1 cellular context compared by ENCODE assay signal in the genomic region with DNA sequence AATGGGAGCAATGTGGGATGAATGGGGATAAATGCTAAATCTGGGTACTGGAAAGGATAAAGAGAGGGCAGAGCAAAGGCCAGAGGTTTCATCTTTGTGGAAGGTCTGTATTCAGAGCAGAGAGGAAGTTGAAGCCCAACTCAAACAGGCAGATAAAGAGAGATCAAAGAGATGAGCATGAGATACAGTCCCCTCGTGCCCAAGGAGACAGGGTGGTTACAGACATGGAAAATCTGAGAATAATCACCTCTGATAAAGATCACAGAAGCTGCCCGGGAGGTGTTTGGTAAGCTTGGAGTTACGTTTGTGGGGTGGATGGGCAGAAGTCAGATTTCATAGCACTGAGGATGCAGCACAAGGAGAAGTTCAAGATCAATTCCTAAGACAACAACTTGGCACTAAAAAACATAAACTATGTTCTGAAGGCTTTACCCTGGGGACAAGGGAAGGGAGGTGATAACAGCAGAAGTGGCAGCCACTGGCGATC.
TF ChIP-seq lines count a peak whose summit lies in the region.

No MANE protein-coding gene starts in this region.

TF ChIP-seq in K562, 482 proteins besides CTCF, POLR2A, EP300 and RAD21:
- TF ChIP-seq SIRT6 (IDR thresholded peaks at IDR 0.05; ENCODE audit: low read depth, low read length), result no peak
- no peak for TF ChIP-seq MAFG (tag; conservative IDR thresholded peaks at IDR 0.05)
- TF ChIP-seq SMAD2 (IDR thresholded peaks at IDR 0.05; ENCODE audit: low read depth, low read length), result no peak
- TF ChIP-seq NR3C1 (CRISPR knock-in tag; IDR thresholded peaks at IDR 0.05), result no peak
- no peak for TF ChIP-seq CBX3 (IDR thresholded peaks at IDR 0.05; ENCODE audit: borderline replicate concordance in 1 of 2, low read length in 2 of 2)
- no peak for TF ChIP-seq MAFK (IDR thresholded peaks at IDR 0.05; ENCODE audit: low read length)
- no peak for TF ChIP-seq ZNF143 (CRISPR knock-in tag; IDR thresholded peaks at IDR 0.05)
- peak; percentile 25; the same call in 1 of the 2 replicates for TF ChIP-seq BACH1 (tag; IDR thresholded peaks at IDR 0.05)
- no peak for TF ChIP-seq ZNF444 (CRISPR knock-in tag; IDR thresholded peaks at IDR 0.05)
- TF ChIP-seq ZNF3 (CRISPR knock-in tag; IDR thresholded peaks at IDR 0.05), result no peak
- TF ChIP-seq CTBP1 (IDR thresholded peaks at IDR 0.05; ENCODE audit: borderline replicate concordance), result peak; percentile 72
- TF ChIP-seq ZNF436 (CRISPR knock-in tag; IDR thresholded peaks at IDR 0.05), result no peak
- TF ChIP-seq ELF4 (CRISPR knock-in tag; IDR thresholded peaks at IDR 0.05), result no peak
- no peak for TF ChIP-seq MEF2A (IDR thresholded peaks at IDR 0.05; ENCODE audit: control insufficient read depth, low read depth, low read length)
- no peak for TF ChIP-seq ZNF354B (CRISPR knock-in tag; IDR thresholded peaks at IDR 0.05)
- no peak for TF ChIP-seq ASH1L (IDR thresholded peaks at IDR 0.05; ENCODE audit: borderline replicate concordance, low read depth, partially characterized antibody)
- TF ChIP-seq PKNOX1 (IDR thresholded peaks at IDR 0.05), result no peak
- 0 out of 4 replicates have a peak, but pooled peaks of 1 of the 2 experiments have one; percentile 21 for TF ChIP-seq KDM1A (IDR thresholded peaks at IDR 0.05)
- 0 out of 2 replicates have a peak, but pooled peaks have one; percentile 45 for TF ChIP-seq SMARCC2 (IDR thresholded peaks at IDR 0.05; ENCODE audit: low read depth)
- TF ChIP-seq ZNF830 (CRISPR knock-in tag; IDR thresholded peaks at IDR 0.05), result no peak
- no peak for TF ChIP-seq PHF8 (IDR thresholded peaks at IDR 0.05; ENCODE audit: borderline replicate concordance, low read length)
- no peak for TF ChIP-seq TARDBP (IDR thresholded peaks at IDR 0.05)
- TF ChIP-seq, protein P1, sequence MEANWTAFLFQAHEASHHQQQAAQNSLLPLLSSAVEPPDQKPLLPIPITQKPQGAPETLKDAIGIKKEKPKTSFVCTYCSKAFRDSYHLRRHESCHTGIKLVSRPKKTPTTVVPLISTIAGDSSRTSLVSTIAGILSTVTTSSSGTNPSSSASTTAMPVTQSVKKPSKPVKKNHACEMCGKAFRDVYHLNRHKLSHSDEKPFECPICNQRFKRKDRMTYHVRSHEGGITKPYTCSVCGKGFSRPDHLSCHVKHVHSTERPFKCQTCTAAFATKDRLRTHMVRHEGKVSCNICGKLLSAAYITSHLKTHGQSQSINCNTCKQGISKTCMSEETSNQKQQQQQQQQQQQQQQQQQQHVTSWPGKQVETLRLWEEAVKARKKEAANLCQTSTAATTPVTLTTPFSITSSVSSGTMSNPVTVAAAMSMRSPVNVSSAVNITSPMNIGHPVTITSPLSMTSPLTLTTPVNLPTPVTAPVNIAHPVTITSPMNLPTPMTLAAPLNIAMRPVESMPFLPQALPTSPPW (CRISPR knock-in tag; IDR thresholded peaks at IDR 0.05), result no peak
- TF ChIP-seq ZBTB17 (CRISPR knock-in tag; IDR thresholded peaks at IDR 0.05), result 0 out of 2 replicates have a peak, but pooled peaks have one; percentile 13
- no peak for TF ChIP-seq CBFB (CRISPR knock-in tag; IDR thresholded peaks at IDR 0.05)
- TF ChIP-seq NR2C2 (CRISPR knock-in tag; IDR thresholded peaks at IDR 0.05), result no peak
- TF ChIP-seq NR2C2 (tag; IDR thresholded peaks at IDR 0.05), result 0 out of 2 replicates have a peak, but pooled peaks have one; percentile 31
- no peak for TF ChIP-seq PHB2 (IDR thresholded peaks at IDR 0.05; ENCODE audit: low read depth)
- TF ChIP-seq, protein P2, sequence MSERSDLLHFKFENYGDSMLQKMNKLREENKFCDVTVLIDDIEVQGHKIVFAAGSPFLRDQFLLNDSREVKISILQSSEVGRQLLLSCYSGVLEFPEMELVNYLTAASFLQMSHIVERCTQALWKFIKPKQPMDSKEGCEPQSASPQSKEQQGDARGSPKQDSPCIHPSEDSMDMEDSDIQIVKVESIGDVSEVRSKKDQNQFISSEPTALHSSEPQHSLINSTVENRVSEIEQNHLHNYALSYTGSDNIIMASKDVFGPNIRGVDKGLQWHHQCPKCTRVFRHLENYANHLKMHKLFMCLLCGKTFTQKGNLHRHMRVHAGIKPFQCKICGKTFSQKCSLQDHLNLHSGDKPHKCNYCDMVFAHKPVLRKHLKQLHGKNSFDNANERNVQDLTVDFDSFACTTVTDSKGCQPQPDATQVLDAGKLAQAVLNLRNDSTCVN (CRISPR knock-in tag; IDR thresholded peaks at IDR 0.05), result peak; percentile 52; the same call in 1 of the 2 replicates
- TF ChIP-seq CREM (IDR thresholded peaks at IDR 0.05; ENCODE audit: low read depth), result no peak
- 0 out of 4 replicates have a peak, but pooled peaks of 1 of the 2 experiments have one; percentile 24 for TF ChIP-seq MAZ (CRISPR knock-in tag; conservative IDR thresholded peaks at IDR 0.05 in 1 of 2, IDR thresholded peaks at IDR 0.05 in 1 of 2)
- TF ChIP-seq NR4A1 (CRISPR knock-in tag; IDR thresholded peaks at IDR 0.05), result 0 out of 2 replicates have a peak, but pooled peaks have one; percentile 23
- no peak for TF ChIP-seq NR4A1 (tag; IDR thresholded peaks at IDR 0.05)
- no peak for TF ChIP-seq KLF13 (tag; IDR thresholded peaks at IDR 0.05; ENCODE audit: borderline replicate concordance, low read depth)
- no peak for TF ChIP-seq FOXK2 (conservative IDR thresholded peaks at IDR 0.05 in 1 of 2, IDR thresholded peaks at IDR 0.05 in 1 of 2; ENCODE audit: low read depth in 2 of 2)
- peak; percentile 62; the same call in 1 of the 2 replicates for TF ChIP-seq SPI1 (IDR thresholded peaks at IDR 0.05; ENCODE audit: borderline replicate concordance, low read depth, low read length)
- TF ChIP-seq TCF7 (IDR thresholded peaks at IDR 0.05; ENCODE audit: borderline replicate concordance), result peak; percentile 92
- TF ChIP-seq JUNB (CRISPR knock-in tag; conservative IDR thresholded peaks at IDR 0.05), result no peak
- TF ChIP-seq LEF1 (IDR thresholded peaks at IDR 0.05), result peak; percentile 93
- TF ChIP-seq NUFIP1 (IDR thresholded peaks at IDR 0.05; ENCODE audit: partially characterized antibody), result no peak
- TF ChIP-seq HNRNPH1 (optimal IDR thresholded peaks at IDR 0.05; ENCODE audit: low read depth, low read length), result no peak
- 0 out of 2 replicates have a peak, but pooled peaks have one; percentile 27 for TF ChIP-seq FOSL1 (tag; conservative IDR thresholded peaks at IDR 0.05)
